9 cellular contexts compared by ENCODE assay signal in genomic region chr14:34018564-34019244, GRCh38.
DNase-seq lines count a peak whose midpoint lies in the region; ATAC-seq and TF ChIP-seq lines count a peak whose summit lies in the region.
"Had no signal": no experiment of that assay in that cellular context is flagged by ENCODE, and none has a peak within 500 bp of the region (broad histone marks: within the 10 kb centered on the region; RNA-seq: fewer than 3 reads in every experiment).

No MANE protein-coding gene starts in this region.

- no peak overlapping the region for H3K56ac ChIP-seq in mesendoderm (ENCODE audit: low read length)

- WGBS in mesendoderm (ENCODE audit: extremely low coverage, insufficient coverage, low lambda C conversion rate), result 100% methylated on average over 2 of the region's 17 CpGs

- H3K36me3 ChIP-seq in mesendoderm (ENCODE audit: control insufficient read depth, insufficient read depth, low read length), result no peaks in the 10 kb centered on the region
- H3K36me3 ChIP-seq: cardiac muscle cell had no signal

- no peak overlapping the region for H3K4ac ChIP-seq in mesendoderm (ENCODE audit: low read depth, low read length)

- no peaks in the 10 kb centered on the region for H3K4me1 ChIP-seq in mesendoderm (ENCODE audit: control insufficient read depth, low read depth, low read length)

- H3K27me3 Mint-ChIP-seq in activated naive CD8-positive, alpha-beta T cell treated with anti-CD3 and anti-CD28 coated beads, Interleukin-2, amount 50 U/mL, for 24 hours, result peaks cover 2% of the 10 kb centered on the region
- peaks cover 5% of the 10 kb centered on the region for H3K27me3 Mint-ChIP-seq in neural crest cell (ENCODE audit: low read depth)

- no peak overlapping the region for H3K4me3 ChIP-seq in mesendoderm (ENCODE audit: low read length)
- H3K4me3 ChIP-seq: cardiac muscle cell had no signal

- H3K18ac ChIP-seq in mesendoderm (ENCODE audit: low read length), result no peak overlapping the region

- H3K27ac ChIP-seq in mesendoderm (ENCODE audit: low read depth, low read length), result no peak overlapping the region
- H3K27ac ChIP-seq: cardiac muscle cell had no signal

- no peak overlapping the region for H2BK120ac ChIP-seq in mesendoderm (ENCODE audit: low read depth, low read length)

- no peak overlapping the region for H2BK5ac ChIP-seq in mesendoderm (ENCODE audit: low read length)

- peak overlapping the region; percentile 91 for H3K27ac Mint-ChIP-seq in activated naive CD8-positive, alpha-beta T cell treated with anti-CD3 and anti-CD28 coated beads, Interleukin-2, amount 50 U/mL, for 24 hours
- H3K27ac Mint-ChIP-seq in neural crest cell (ENCODE audit: unreplicated experiment), result peak overlapping the region; percentile 32

- ATAC-seq in HG03342 (IDR thresholded peaks at IDR 0.05; ENCODE audit: unreplicated experiment), result peak; percentile 83
- peak; percentile 85 for ATAC-seq in activated naive CD8-positive, alpha-beta T cell treated with anti-CD3 and anti-CD28 coated beads, Interleukin-2, amount 50 U/mL, for 24 hours
- no peak for ATAC-seq in GM21381 (IDR thresholded peaks at IDR 0.05; ENCODE audit: unreplicated experiment)

- DNase-seq in GM19238 (ENCODE audit: insufficient read length, low spot score), result peak; percentile 7
- peak; percentile 10 for DNase-seq in activated naive CD8-positive, alpha-beta T cell treated with anti-CD3 and anti-CD28 coated beads, Interleukin-2, amount 50 U/mL, for 24 hours
- DNase-seq in neural crest cell (ENCODE audit: low read depth, low spot score), result no peak
- DNase-seq in DMS 273 treated with DMSO at 0.1 percent for 48 hours (lab: John Stamatoyannopoulos, UW), result no peak
- DNase-seq in H4 (ENCODE audit: low spot score), result no peak
- no peak for DNase-seq in mesendoderm

- H3K79me2 ChIP-seq in mesendoderm (ENCODE audit: control insufficient read depth, insufficient read depth, low read length), result no peaks in the 10 kb centered on the region

- H2AK5ac ChIP-seq in mesendoderm (ENCODE audit: low read length), result no peak overlapping the region

- H2BK15ac ChIP-seq in mesendoderm (replicated peaks; ENCODE audit: low read depth), result no peak overlapping the region

- H3K4me3 Mint-ChIP-seq in activated naive CD8-positive, alpha-beta T cell treated with anti-CD3 and anti-CD28 coated beads, Interleukin-2, amount 50 U/mL, for 24 hours, result peak overlapping the region; percentile 80
- H3K4me3 Mint-ChIP-seq in neural crest cell, result no peak overlapping the region

- no peak overlapping the region for H4K8ac ChIP-seq in mesendoderm (ENCODE audit: low read depth, low read length)

- no peaks in the 10 kb centered on the region for H3K27me3 ChIP-seq in mesendoderm (ENCODE audit: insufficient read depth, low read length, poor library complexity)
- H3K27me3 ChIP-seq: cardiac muscle cell had no signal

- no peak overlapping the region for H3K9ac ChIP-seq in mesendoderm (ENCODE audit: low read length)

- H3K4me2 ChIP-seq in mesendoderm (ENCODE audit: low read length), result no peak overlapping the region

- H3K4me1 Mint-ChIP-seq in activated naive CD8-positive, alpha-beta T cell treated with anti-CD3 and anti-CD28 coated beads, Interleukin-2, amount 50 U/mL, for 24 hours, result peaks cover 22% of the 10 kb centered on the region
- H3K4me1 Mint-ChIP-seq in neural crest cell, result peaks cover 13% of the 10 kb centered on the region

- H3K36me3 Mint-ChIP-seq in activated naive CD8-positive, alpha-beta T cell treated with anti-CD3 and anti-CD28 coated beads, Interleukin-2, amount 50 U/mL, for 24 hours (ENCODE audit: low read depth), result no peaks in the 10 kb centered on the region
- H3K36me3 Mint-ChIP-seq in neural crest cell (ENCODE audit: low read depth), result no peaks in the 10 kb centered on the region

- no peak for TF ChIP-seq CTCF in neural crest cell (conservative IDR thresholded peaks at IDR 0.05)

- no peak overlapping the region for H3K23ac ChIP-seq in mesendoderm (ENCODE audit: low read length)

- H3K9me3 Mint-ChIP-seq in activated naive CD8-positive, alpha-beta T cell treated with anti-CD3 and anti-CD28 coated beads, Interleukin-2, amount 50 U/mL, for 24 hours, result no peaks in the 10 kb centered on the region
- H3K9me3 Mint-ChIP-seq in neural crest cell, result no peaks in the 10 kb centered on the region

- H4K5ac ChIP-seq in mesendoderm (ENCODE audit: low read length), result no peak overlapping the region

- H3K79me1 ChIP-seq in mesendoderm (ENCODE audit: low read length), result no peaks in the 10 kb centered on the region

Comparison
In these comparisons a context has a peak if more than half of its experiments do, and no peak if none do; other contexts are left out.
1. DNase-seq: peak in GM19238 (single experiment) and activated naive CD8-positive, alpha-beta T cell treated with anti-CD3 and anti-CD28 coated beads, Interleukin-2, amount 50 U/mL, for 24 hours (single experiment); none in neural crest cell (single experiment), DMS 273 treated with DMSO at 0.1 percent for 48 hours (single experiment), H4 (single experiment) and mesendoderm (single experiment).